Comparison of ENCODE assay signal across 1 cellular context in genomic region chr5:71455427-71456361, GRCh38.
TF ChIP-seq lines count a peak whose summit lies in the region.

BDP1 (plus strand) TSS chr5:71455651; CDS start chr5:71455878, 227 bp downstream.

TF ChIP-seq in HepG2, 621 proteins besides CTCF, POLR2A, EP300 and RAD21 (continued from another document and continues in another):
- peak; percentile 84; the same call in 1 of the 2 replicates for TF ChIP-seq YEATS2 (CRISPR knock-in tag; IDR thresholded peaks at IDR 0.05; ENCODE audit: borderline replicate concordance)
- TF ChIP-seq WIZ (CRISPR knock-in tag; IDR thresholded peaks at IDR 0.05): no peak
- TF ChIP-seq ZSCAN5A (CRISPR knock-in tag; IDR thresholded peaks at IDR 0.05; ENCODE audit: borderline replicate concordance): no peak
- no peak for TF ChIP-seq RBAK (CRISPR knock-in tag; IDR thresholded peaks at IDR 0.05)
- no peak for TF ChIP-seq ZNF597 (CRISPR knock-in tag; IDR thresholded peaks at IDR 0.05)
- TF ChIP-seq NFE2L2 (IDR thresholded peaks at IDR 0.05; ENCODE audit: low read length): no peak
- TF ChIP-seq MED8 (CRISPR knock-in tag; IDR thresholded peaks at IDR 0.05; ENCODE audit: insufficient replicate concordance): no peak
- peak; percentile 89 for TF ChIP-seq RFX1 (IDR thresholded peaks at IDR 0.05)
- 0 out of 2 replicates have a peak, but pooled peaks have one; percentile 23 for TF ChIP-seq TFAP4 (IDR thresholded peaks at IDR 0.05; ENCODE audit: borderline replicate concordance, low read depth)
- no peak for TF ChIP-seq FOXO4 (CRISPR knock-in tag; conservative IDR thresholded peaks at IDR 0.05)
- peak; percentile 58; the same call in 1 of the 2 replicates for TF ChIP-seq ZNF281 (CRISPR knock-in tag; IDR thresholded peaks at IDR 0.05; ENCODE audit: borderline replicate concordance)
- TF ChIP-seq UBTF (CRISPR knock-in tag; IDR thresholded peaks at IDR 0.05): peak; percentile 93
- peak; percentile 61; the same call in 1 of the 2 replicates for TF ChIP-seq RXRA (CRISPR knock-in tag; IDR thresholded peaks at IDR 0.05)
- no peak for TF ChIP-seq GPBP1L1 (CRISPR knock-in tag; IDR thresholded peaks at IDR 0.05)
- TF ChIP-seq HDAC6 (IDR thresholded peaks at IDR 0.05; ENCODE audit: low read depth, low read length): no peak
- TF ChIP-seq DDIT3 (CRISPR knock-in tag; IDR thresholded peaks at IDR 0.05): no peak
- no peak for TF ChIP-seq ETS1 (CRISPR knock-in tag; IDR thresholded peaks at IDR 0.05)
- 0 out of 2 replicates have a peak, but pooled peaks have one; percentile 31 for TF ChIP-seq BORCS8-MEF2B (CRISPR knock-in tag; IDR thresholded peaks at IDR 0.05)
- 0 out of 2 replicates have a peak, but pooled peaks have one; percentile 32 for TF ChIP-seq GZF1 (CRISPR knock-in tag; IDR thresholded peaks at IDR 0.05)
- peak; percentile 72; the same call in 1 of the 2 replicates for TF ChIP-seq PRDM15 (CRISPR knock-in tag; IDR thresholded peaks at IDR 0.05)
- TF ChIP-seq HMGA1 (CRISPR knock-in tag; conservative IDR thresholded peaks at IDR 0.05): no peak
- peak; percentile 69; the same call in 1 of the 2 replicates for TF ChIP-seq SP4 (CRISPR knock-in tag; IDR thresholded peaks at IDR 0.05)
- TF ChIP-seq ZNF629 (CRISPR knock-in tag; conservative IDR thresholded peaks at IDR 0.05): no peak
- no peak for TF ChIP-seq SMARCE1 (IDR thresholded peaks at IDR 0.05; ENCODE audit: borderline replicate concordance)
- peak; percentile 96 for TF ChIP-seq CEBPG (CRISPR knock-in tag; IDR thresholded peaks at IDR 0.05)
- no peak; the same call in 1 of the 2 replicates for TF ChIP-seq ZNF713 (CRISPR knock-in tag; IDR thresholded peaks at IDR 0.05)
- TF ChIP-seq AHDC1 (CRISPR knock-in tag; IDR thresholded peaks at IDR 0.05; ENCODE audit: borderline replicate concordance): peak; percentile 57; the same call in 1 of the 2 replicates
- TF ChIP-seq ZNF138 (CRISPR knock-in tag; IDR thresholded peaks at IDR 0.05; ENCODE audit: low read depth): 0 out of 2 replicates have a peak, but pooled peaks have one; percentile 31
- TF ChIP-seq ZNF788 (CRISPR knock-in tag; IDR thresholded peaks at IDR 0.05; ENCODE audit: borderline replicate concordance): peak; percentile 84
- 0 out of 2 replicates have a peak, but pooled peaks have one; percentile 21 for TF ChIP-seq HMG20B (CRISPR knock-in tag; conservative IDR thresholded peaks at IDR 0.05)
- no peak for TF ChIP-seq ZNF12 (CRISPR knock-in tag; IDR thresholded peaks at IDR 0.05)
- TF ChIP-seq ZNF224 (CRISPR knock-in tag; IDR thresholded peaks at IDR 0.05): peak; percentile 50; the same call in 1 of the 2 replicates
- 0 out of 2 replicates have a peak, but pooled peaks have one; percentile 59 for TF ChIP-seq KDM1A (CRISPR knock-in tag; IDR thresholded peaks at IDR 0.05)
